ENCODE assay signal across 8 cellular contexts in the genomic region with DNA sequence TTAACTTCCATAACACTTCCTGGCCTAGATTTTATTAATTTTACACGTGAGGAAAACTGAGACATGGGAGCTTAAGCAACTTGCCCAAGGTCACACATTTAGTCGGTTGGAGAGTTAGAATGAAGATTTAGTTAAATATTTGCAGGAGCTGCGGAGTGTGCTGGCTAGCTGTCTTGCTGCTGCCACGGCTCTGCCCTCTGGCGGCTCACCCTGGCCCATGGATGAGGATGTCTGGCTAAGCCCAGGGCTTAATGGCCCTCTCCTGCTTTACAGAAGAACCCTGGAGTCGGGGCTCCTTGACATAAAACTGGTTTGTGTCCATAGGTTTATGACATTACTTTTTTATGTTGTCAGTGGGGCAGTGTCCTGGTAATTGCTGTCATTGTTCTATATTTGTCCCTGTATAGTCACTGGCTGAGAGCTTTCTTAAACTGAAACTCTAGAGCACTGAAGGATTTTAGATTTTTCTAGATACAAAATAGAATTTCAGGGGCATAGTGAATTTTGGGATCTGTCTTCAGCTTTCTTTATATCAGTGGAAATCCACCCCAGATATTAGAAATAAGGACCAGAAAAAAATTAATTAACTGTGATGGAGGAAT.
DNase-seq lines count a peak whose midpoint lies in the region; ATAC-seq and TF ChIP-seq lines count a peak whose summit lies in the region.

No MANE protein-coding gene starts in this region.

- H3K27ac ChIP-seq in neural cell (ENCODE audit: low read length): no peak overlapping the region

- no peak for ATAC-seq in HG02588 (IDR thresholded peaks at IDR 0.05; ENCODE audit: unreplicated experiment)
- ATAC-seq in activated CD8-positive, alpha-beta T cell treated with anti-CD3 and anti-CD28 coated beads, Interleukin-2, amount 10 ng/mL, durations not matched to agents 7 days and 5 days: no peak

- no peak overlapping the region for H3K9ac ChIP-seq in neural cell (ENCODE audit: low read length)

- TF ChIP-seq POLR2A in erythroblast (IDR thresholded peaks at IDR 0.05; ENCODE audit: low read length): no peak

- H3K9me3 ChIP-seq in neural cell (ENCODE audit: low read length): no peaks in the 10 kb centered on the region

- CTCF ChIA-PET in GM10248 (lab: Yijun Ruan, JAX): interaction anchor here (0.8 to 3.9 kb wide), 13 partner anchors 9 to 276 kb away, joined by 3 to 24 read pairs (median 3); no protein-coding TSS in a partner anchor
- CTCF ChIA-PET in activated CD8-positive, alpha-beta T cell treated with anti-CD3 and anti-CD28 coated beads, Interleukin-2, amount 10 ng/mL, durations not matched to agents 7 days and 5 days (lab: Charles Lee): interaction anchor here (0.9 kb wide), 1 partner anchor 21 kb away, joined by 3 read pairs; no protein-coding TSS in a partner anchor

- H3K4me3 Mint-ChIP-seq in activated CD8-positive, alpha-beta T cell treated with anti-CD3 and anti-CD28 coated beads, Interleukin-2, amount 10 ng/mL, durations not matched to agents 7 days and 5 days: no peak overlapping the region

- TF ChIP-seq EP300 in neural cell (conservative IDR thresholded peaks at IDR 0.05; ENCODE audit: poor library complexity, severe bottlenecking): no peak

- no peaks in the 10 kb centered on the region for H3K4me1 Mint-ChIP-seq in activated CD8-positive, alpha-beta T cell treated with anti-CD3 and anti-CD28 coated beads, Interleukin-2, amount 10 ng/mL, durations not matched to agents 7 days and 5 days (ENCODE audit: low read depth)

- no peaks in the 10 kb centered on the region for H3K9me2 ChIP-seq in neural cell (ENCODE audit: insufficient read depth, low read length)

- POLR2A ChIA-PET in GM10248 (lab: Yijun Ruan, JAX): no interaction called here
- POLR2A ChIA-PET in activated CD8-positive, alpha-beta T cell treated with anti-CD3 and anti-CD28 coated beads, Interleukin-2, amount 10 ng/mL, durations not matched to agents 7 days and 5 days (lab: Charles Lee): no interaction called here

- TF ChIP-seq CTCF in GM10248 (IDR thresholded peaks at IDR 0.05; ENCODE audit: control extremely low read depth, extremely low read depth, low read depth, missing control alignments): peak; percentile 2
- TF ChIP-seq CTCF in neural cell (IDR thresholded peaks at IDR 0.05; ENCODE audit: poor library complexity, severe bottlenecking): peak; percentile 52

- H3K79me2 ChIP-seq in neural cell (replicated peaks; ENCODE audit: insufficient read depth, low read length): no peaks in the 10 kb centered on the region

- no peaks in the 10 kb centered on the region for H3K27me3 ChIP-seq in neural cell (ENCODE audit: insufficient read depth, low read depth, low read length)

- H3K36me3 ChIP-seq in neural cell (ENCODE audit: insufficient read depth, low read length): no peaks in the 10 kb centered on the region

- H3K27ac Mint-ChIP-seq in activated CD8-positive, alpha-beta T cell treated with anti-CD3 and anti-CD28 coated beads, Interleukin-2, amount 10 ng/mL, durations not matched to agents 7 days and 5 days: no peak overlapping the region

- H3K9me3 Mint-ChIP-seq in activated CD8-positive, alpha-beta T cell treated with anti-CD3 and anti-CD28 coated beads, Interleukin-2, amount 10 ng/mL, durations not matched to agents 7 days and 5 days (ENCODE audit: insufficient read depth): no peaks in the 10 kb centered on the region

- H3K27me3 Mint-ChIP-seq in activated CD8-positive, alpha-beta T cell treated with anti-CD3 and anti-CD28 coated beads, Interleukin-2, amount 10 ng/mL, durations not matched to agents 7 days and 5 days (ENCODE audit: low read depth): no peaks in the 10 kb centered on the region

- no peaks in the 10 kb centered on the region for H3K36me3 Mint-ChIP-seq in activated CD8-positive, alpha-beta T cell treated with anti-CD3 and anti-CD28 coated beads, Interleukin-2, amount 10 ng/mL, durations not matched to agents 7 days and 5 days (ENCODE audit: low read depth)

- H2AFZ ChIP-seq in neural cell (ENCODE audit: low read depth, low read length): no peak overlapping the region

- peak; percentile 61 for TF ChIP-seq RAD21 in neural cell (conservative IDR thresholded peaks at IDR 0.05)

- no peak overlapping the region for H3K4me2 ChIP-seq in neural cell (ENCODE audit: low read length)

- H4K20me1 ChIP-seq in neural cell (ENCODE audit: insufficient read depth): no peaks in the 10 kb centered on the region

- H3F3A ChIP-seq in neural cell (ENCODE audit: insufficient read depth, low read length, poor library complexity, severe bottlenecking): no peaks in the 10 kb centered on the region

- peak; percentile 22 for DNase-seq in GM10248 (ENCODE audit: extremely low spot score)
- peak; percentile 61 for DNase-seq in NCI-H774 (lab: John Stamatoyannopoulos, UW)
- DNase-seq in erythroblast (lab: John Stamatoyannopoulos, UW): peak; percentile 3 to 21
- no peak for DNase-seq in T-helper 2 cell
- DNase-seq in NCI-H1436 treated with DMSO at 0.1 percent for 48 hours (lab: John Stamatoyannopoulos, UW): no peak
- DNase-seq in activated CD8-positive, alpha-beta T cell treated with anti-CD3 and anti-CD28 coated beads, Interleukin-2, amount 10 ng/mL, durations not matched to agents 7 days and 5 days: no peak

- no peak overlapping the region for H3K4me3 ChIP-seq in neural cell (ENCODE audit: low read length)

TF ChIP-seq in neural cell, 6 proteins besides CTCF, POLR2A, EP300 and RAD21:
- TF ChIP-seq EZH2 (IDR thresholded peaks at IDR 0.05; ENCODE audit: borderline replicate concordance, insufficient read depth, low read length, poor library complexity, severe bottlenecking) (no peak), MXI1 (conservative IDR thresholded peaks at IDR 0.05; ENCODE audit: poor library complexity, severe bottlenecking) (no peak), SMC3 (conservative IDR thresholded peaks at IDR 0.05; ENCODE audit: poor library complexity) (peak; percentile 63), TAF1 (IDR thresholded peaks at IDR 0.05; ENCODE audit: low read depth) (no peak)

Comparison
In these comparisons a context has a peak if more than half of its experiments do, and no peak if none do; other contexts are left out.
1. DNase-seq: peak in GM10248 (single experiment), NCI-H774 (single experiment) and erythroblast (2 of 2); none in T-helper 2 cell (0 of 5), NCI-H1436 treated with DMSO at 0.1 percent for 48 hours (single experiment) and activated CD8-positive, alpha-beta T cell treated with anti-CD3 and anti-CD28 coated beads, Interleukin-2, amount 10 ng/mL, durations not matched to agents 7 days and 5 days (single experiment).